Comparison of ENCODE assay signal across 9 cellular contexts in genomic region chr9:130848514-130848913, GRCh38. TPM values are rescaled to one million over a fixed set of nuclear protein-coding genes. Genes with fewer than 3 reads are reported as not detected.
"Had no signal": no experiment of that assay in that cellular context is flagged by ENCODE, and none has a peak within 500 bp of the region (broad histone marks: within the 10 kb centered on the region; RNA-seq: fewer than 3 reads in every experiment).

No MANE protein-coding gene starts in this region.

RNA-seq across cellular contexts. Expression of gene QRFP, which starts 48.1 kb away (rescaled TPM):
- total RNA-seq: activated T-helper 2 cell treated with anti-CD3 and anti-CD28 coated beads, Interferon-gamma antibody, Interleukin-2, Interleukin-4, amounts not matched to agents 10 μg/mL and 5 μg/mL and 100 μg/mL, durations not matched to agents 14 hours and 24 hours and 36 hours; glomerular endothelial cell; left cardiac atrium; neural crest cell; pancreas; RPMI7951; SJCRH30; ureter had no signal
- polyA plus RNA-seq: immature natural killer cell, pancreas had no signal
